9 cellular contexts compared by ENCODE assay signal in genomic region chr14:71604231-71604630, GRCh38.
"Had no signal": no experiment of that assay in that cellular context is flagged by ENCODE, and none has a peak within 500 bp of the region (broad histone marks: within the 10 kb centered on the region; RNA-seq: fewer than 3 reads in every experiment).

No MANE protein-coding gene starts in this region.

- H2AFZ ChIP-seq: GM23338 had no signal

- H3K4me3 Mint-ChIP-seq: GM23338, H9, IgD-negative memory B cell had no signal

- H3K27ac Mint-ChIP-seq: GM23338, H9, IgD-negative memory B cell had no signal

- H3K27ac ChIP-seq: HL-60 had no signal

- H3K4me3 ChIP-seq: GM23338 had no signal

- H3K4me2 ChIP-seq: GM23338 had no signal

- DNase-seq: H9, HCEC 1CT, KBM-7 had no signal

- FAIRE-seq: H1, H54, HepG2 had no signal

- H3K27me3 Mint-ChIP-seq: IgD-negative memory B cell had no signal

- ATAC-seq: GM23338, HepG2 had no signal
